Comparison of ENCODE assay signal across 1 cellular context in the genomic region with DNA sequence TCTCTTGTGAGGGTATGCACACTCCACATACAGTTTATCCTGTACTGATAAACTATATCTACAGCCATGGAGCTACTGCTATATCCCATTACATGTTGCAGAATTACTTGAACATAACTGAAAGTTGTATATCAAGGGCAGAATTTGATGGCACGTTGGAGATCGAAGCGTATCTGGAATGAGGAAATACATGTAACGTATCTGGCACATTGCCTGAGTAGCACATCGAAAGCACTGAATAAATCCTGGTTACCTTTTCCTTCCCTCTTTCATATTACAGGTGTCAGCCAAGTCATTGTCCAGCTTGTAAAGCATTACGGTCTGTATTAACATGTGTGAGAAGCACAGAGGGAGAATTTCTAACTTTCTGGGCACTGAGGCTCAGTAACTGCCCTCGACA.
TF ChIP-seq lines count a peak whose summit lies in the region.

No MANE protein-coding gene starts in this region.

TF ChIP-seq in H1, 55 proteins besides CTCF, POLR2A, EP300 and RAD21:
- no peak for TF ChIP-seq CHD2 (IDR thresholded peaks at IDR 0.05; ENCODE audit: low read length)
- no peak for TF ChIP-seq RNF2 (IDR thresholded peaks at IDR 0.05; ENCODE audit: borderline replicate concordance, low read depth, low read length, missing control alignments, poor library complexity, severe bottlenecking)
- TF ChIP-seq, protein P1, sequence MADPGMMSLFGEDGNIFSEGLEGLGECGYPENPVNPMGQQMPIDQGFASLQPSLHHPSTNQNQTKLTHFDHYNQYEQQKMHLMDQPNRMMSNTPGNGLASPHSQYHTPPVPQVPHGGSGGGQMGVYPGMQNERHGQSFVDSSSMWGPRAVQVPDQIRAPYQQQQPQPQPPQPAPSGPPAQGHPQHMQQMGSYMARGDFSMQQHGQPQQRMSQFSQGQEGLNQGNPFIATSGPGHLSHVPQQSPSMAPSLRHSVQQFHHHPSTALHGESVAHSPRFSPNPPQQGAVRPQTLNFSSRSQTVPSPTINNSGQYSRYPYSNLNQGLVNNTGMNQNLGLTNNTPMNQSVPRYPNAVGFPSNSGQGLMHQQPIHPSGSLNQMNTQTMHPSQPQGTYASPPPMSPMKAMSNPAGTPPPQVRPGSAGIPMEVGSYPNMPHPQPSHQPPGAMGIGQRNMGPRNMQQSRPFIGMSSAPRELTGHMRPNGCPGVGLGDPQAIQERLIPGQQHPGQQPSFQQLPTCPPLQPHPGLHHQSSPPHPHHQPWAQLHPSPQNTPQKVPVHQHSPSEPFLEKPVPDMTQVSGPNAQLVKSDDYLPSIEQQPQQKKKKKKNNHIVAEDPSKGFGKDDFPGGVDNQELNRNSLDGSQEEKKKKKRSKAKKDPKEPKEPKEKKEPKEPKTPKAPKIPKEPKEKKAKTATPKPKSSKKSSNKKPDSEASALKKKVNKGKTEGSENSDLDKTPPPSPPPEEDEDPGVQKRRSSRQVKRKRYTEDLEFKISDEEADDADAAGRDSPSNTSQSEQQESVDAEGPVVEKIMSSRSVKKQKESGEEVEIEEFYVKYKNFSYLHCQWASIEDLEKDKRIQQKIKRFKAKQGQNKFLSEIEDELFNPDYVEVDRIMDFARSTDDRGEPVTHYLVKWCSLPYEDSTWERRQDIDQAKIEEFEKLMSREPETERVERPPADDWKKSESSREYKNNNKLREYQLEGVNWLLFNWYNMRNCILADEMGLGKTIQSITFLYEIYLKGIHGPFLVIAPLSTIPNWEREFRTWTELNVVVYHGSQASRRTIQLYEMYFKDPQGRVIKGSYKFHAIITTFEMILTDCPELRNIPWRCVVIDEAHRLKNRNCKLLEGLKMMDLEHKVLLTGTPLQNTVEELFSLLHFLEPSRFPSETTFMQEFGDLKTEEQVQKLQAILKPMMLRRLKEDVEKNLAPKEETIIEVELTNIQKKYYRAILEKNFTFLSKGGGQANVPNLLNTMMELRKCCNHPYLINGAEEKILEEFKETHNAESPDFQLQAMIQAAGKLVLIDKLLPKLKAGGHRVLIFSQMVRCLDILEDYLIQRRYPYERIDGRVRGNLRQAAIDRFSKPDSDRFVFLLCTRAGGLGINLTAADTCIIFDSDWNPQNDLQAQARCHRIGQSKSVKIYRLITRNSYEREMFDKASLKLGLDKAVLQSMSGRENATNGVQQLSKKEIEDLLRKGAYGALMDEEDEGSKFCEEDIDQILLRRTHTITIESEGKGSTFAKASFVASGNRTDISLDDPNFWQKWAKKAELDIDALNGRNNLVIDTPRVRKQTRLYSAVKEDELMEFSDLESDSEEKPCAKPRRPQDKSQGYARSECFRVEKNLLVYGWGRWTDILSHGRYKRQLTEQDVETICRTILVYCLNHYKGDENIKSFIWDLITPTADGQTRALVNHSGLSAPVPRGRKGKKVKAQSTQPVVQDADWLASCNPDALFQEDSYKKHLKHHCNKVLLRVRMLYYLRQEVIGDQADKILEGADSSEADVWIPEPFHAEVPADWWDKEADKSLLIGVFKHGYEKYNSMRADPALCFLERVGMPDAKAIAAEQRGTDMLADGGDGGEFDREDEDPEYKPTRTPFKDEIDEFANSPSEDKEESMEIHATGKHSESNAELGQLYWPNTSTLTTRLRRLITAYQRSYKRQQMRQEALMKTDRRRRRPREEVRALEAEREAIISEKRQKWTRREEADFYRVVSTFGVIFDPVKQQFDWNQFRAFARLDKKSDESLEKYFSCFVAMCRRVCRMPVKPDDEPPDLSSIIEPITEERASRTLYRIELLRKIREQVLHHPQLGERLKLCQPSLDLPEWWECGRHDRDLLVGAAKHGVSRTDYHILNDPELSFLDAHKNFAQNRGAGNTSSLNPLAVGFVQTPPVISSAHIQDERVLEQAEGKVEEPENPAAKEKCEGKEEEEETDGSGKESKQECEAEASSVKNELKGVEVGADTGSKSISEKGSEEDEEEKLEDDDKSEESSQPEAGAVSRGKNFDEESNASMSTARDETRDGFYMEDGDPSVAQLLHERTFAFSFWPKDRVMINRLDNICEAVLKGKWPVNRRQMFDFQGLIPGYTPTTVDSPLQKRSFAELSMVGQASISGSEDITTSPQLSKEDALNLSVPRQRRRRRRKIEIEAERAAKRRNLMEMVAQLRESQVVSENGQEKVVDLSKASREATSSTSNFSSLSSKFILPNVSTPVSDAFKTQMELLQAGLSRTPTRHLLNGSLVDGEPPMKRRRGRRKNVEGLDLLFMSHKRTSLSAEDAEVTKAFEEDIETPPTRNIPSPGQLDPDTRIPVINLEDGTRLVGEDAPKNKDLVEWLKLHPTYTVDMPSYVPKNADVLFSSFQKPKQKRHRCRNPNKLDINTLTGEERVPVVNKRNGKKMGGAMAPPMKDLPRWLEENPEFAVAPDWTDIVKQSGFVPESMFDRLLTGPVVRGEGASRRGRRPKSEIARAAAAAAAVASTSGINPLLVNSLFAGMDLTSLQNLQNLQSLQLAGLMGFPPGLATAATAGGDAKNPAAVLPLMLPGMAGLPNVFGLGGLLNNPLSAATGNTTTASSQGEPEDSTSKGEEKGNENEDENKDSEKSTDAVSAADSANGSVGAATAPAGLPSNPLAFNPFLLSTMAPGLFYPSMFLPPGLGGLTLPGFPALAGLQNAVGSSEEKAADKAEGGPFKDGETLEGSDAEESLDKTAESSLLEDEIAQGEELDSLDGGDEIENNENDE (IDR thresholded peaks at IDR 0.05; ENCODE audit: insufficient replicate concordance, low read length) = no peak
- TF ChIP-seq SP4 (IDR thresholded peaks at IDR 0.05; ENCODE audit: low read length) = no peak
